Comparison of ENCODE assay signal across 8 cellular contexts in genomic region chr22:41448189-41448808, GRCh38. TPM values are rescaled to one million over a fixed set of nuclear protein-coding genes. Genes with fewer than 3 reads are reported as not detected.
DNase-seq lines count a peak whose midpoint lies in the region; ATAC-seq, FAIRE-seq and TF ChIP-seq lines count a peak whose summit lies in the region.

No MANE protein-coding gene starts in this region.

- 4% methylated on average over 22 of the region's 28 CpGs; no CpG with 5 or more reads in 1 of the 2 experiments for WGBS in H1 (ENCODE audit: extremely low coverage in 1 of 2, insufficient coverage in 1 of 2, insufficient read length in 1 of 2, insufficient replicate concordance in 2 of 2, low coverage in 1 of 2, low lambda C conversion rate in 2 of 2, missing lambda C conversion rate in 1 of 2), 2 experiments

- TF ChIP-seq RAD21 in H1 (IDR thresholded peaks at IDR 0.05 in 1 of 2, conservative IDR thresholded peaks at IDR 0.05 in 1 of 2; ENCODE audit: low read depth in 2 of 2, low read length in 2 of 2): 0 out of 4 replicates have a peak, but pooled peaks of 1 of the 2 experiments have one; percentile 3

- peak; percentile 79 to 89 (median 83) for DNase-seq in CD4-positive, alpha-beta T cell
- DNase-seq in HTR-8/SVneo (ENCODE audit: insufficient read length, low spot score): peak; percentile 97
- DNase-seq in NOMO-1 treated with DMSO at 0.1 percent for 48 hours (lab: John Stamatoyannopoulos, UW; ENCODE audit: unreplicated experiment): peak; percentile 99
- DNase-seq in activated CD8-positive, alpha-beta memory T cell treated with anti-CD3 and anti-CD28 coated beads, Interleukin-2, amount 10 ng/mL, durations not matched to agents 7 days and 5 days: peak; percentile 97
- DNase-seq in H1 (ENCODE audit: low read depth in 1 of 2, low spot score in 2 of 2): peak; percentile 87 to 97
- DNase-seq in memory B cell (ENCODE audit: low spot score in 2 of 2): peak; percentile 73 to 83
- DNase-seq in stimulated activated CD8-positive, alpha-beta memory T cell treated with anti-CD3 and anti-CD28 coated beads, Interleukin-12 subunit alpha, Interleukin-12 subunit beta, amount 100 ng/mL, for 1 hour (ENCODE audit: low read depth): peak; percentile 82

- H3K4me3 ChIP-seq in H1 (ENCODE audit: extremely low read depth in 1 of 4, insufficient read depth in 2 of 4, low read depth in 3 of 4, low read length in 4 of 4): peak overlapping the region; percentile 67 to 100 (median 96)

- peaks cover 0 to 3% (median 0%) of the 10 kb centered on the region in 4 experiments; a peak in 1 of 8 replicates for H3K36me3 ChIP-seq in H1 (ENCODE audit: control insufficient read depth in 2 of 4, insufficient read depth in 4 of 4, low read length in 3 of 4)

- peak overlapping the region; percentile 91 for H4K91ac ChIP-seq in H1 (replicated peaks; ENCODE audit: insufficient read length, low read length)

- H2BK12ac ChIP-seq in H1 (ENCODE audit: low read depth, low read length): peak overlapping the region; percentile 87

- ATAC-seq in CD4-positive, alpha-beta T cell (ENCODE audit: poor library complexity): peak; percentile 73
- peak; percentile 35 for ATAC-seq in GM21360 (IDR thresholded peaks at IDR 0.05; ENCODE audit: unreplicated experiment)
- peak; percentile 69 for ATAC-seq in activated CD8-positive, alpha-beta memory T cell treated with anti-CD3 and anti-CD28 coated beads, Interleukin-2, amount 10 ng/mL, durations not matched to agents 7 days and 5 days
- ATAC-seq in memory B cell (ENCODE audit: low read depth): peak; percentile 62

- H3K27ac ChIP-seq in CD4-positive, alpha-beta T cell (ENCODE audit: low read depth, low read length): peak overlapping the region; percentile 97
- H3K27ac ChIP-seq in H1 (ENCODE audit: low read depth, low read length): peak overlapping the region; percentile 96

- CTCF ChIA-PET in CD4-positive, alpha-beta T cell (lab: Charles Lee): interaction anchor here (1.2 to 1.9 kb wide), 5 partner anchors 11 to 79 kb away, joined by 3 to 10 read pairs (median 5); partner anchors contain the start of genes ACO2 and PHF5A
- CTCF ChIA-PET in activated CD8-positive, alpha-beta memory T cell treated with anti-CD3 and anti-CD28 coated beads, Interleukin-2, amount 10 ng/mL, durations not matched to agents 7 days and 5 days (lab: Charles Lee): interaction anchor here (1.0 to 1.7 kb wide), 5 partner anchors 16 to 96 kb away, joined by 3 to 8 read pairs (median 5); partner anchors contain the start of genes ACO2, PHF5A and POLR3H
- CTCF ChIA-PET in H1 (lab: Charles Lee; ENCODE audit: partially characterized antibody): interaction anchor here (0.6 to 2.4 kb wide), 6 partner anchors 14 to 107 kb away, joined by 3 to 14 read pairs (median 4); no protein-coding TSS in a partner anchor

- H2BK20ac ChIP-seq in H1 (ENCODE audit: low read length): no peak overlapping the region

- FAIRE-seq in HTR-8/SVneo (lab: Jason Lieb, UNC) (peak; percentile 95), H1 (lab: Jason Lieb, UNC) (peak; percentile 98)

- H2AFZ ChIP-seq in H1 (ENCODE audit: low read length): no peak overlapping the region

- peak overlapping the region; percentile 97 for H3K4ac ChIP-seq in H1 (replicated peaks; ENCODE audit: insufficient read length, low read depth, low read length)

- no peak overlapping the region for H3K23ac ChIP-seq in H1 (ENCODE audit: insufficient read length)

- H4K5ac ChIP-seq in H1 (ENCODE audit: insufficient read length, low read depth, low read length): peak overlapping the region; percentile 42

- H3K27ac Mint-ChIP-seq in CD4-positive, alpha-beta T cell: peak overlapping the region; percentile 95
- peak overlapping the region; percentile 96 for H3K27ac Mint-ChIP-seq in activated CD8-positive, alpha-beta memory T cell treated with anti-CD3 and anti-CD28 coated beads, Interleukin-2, amount 10 ng/mL, durations not matched to agents 7 days and 5 days
- peak overlapping the region; percentile 100 for H3K27ac Mint-ChIP-seq in memory B cell

- H3K4me2 ChIP-seq in H1 (ENCODE audit: insufficient read depth in 1 of 2, low read depth in 2 of 2, low read length in 2 of 2): peak overlapping the region; percentile 88 to 92

- H3K36me3 Mint-ChIP-seq in CD4-positive, alpha-beta T cell (ENCODE audit: low read depth): peaks cover 36% of the 10 kb centered on the region
- H3K36me3 Mint-ChIP-seq in activated CD8-positive, alpha-beta memory T cell treated with anti-CD3 and anti-CD28 coated beads, Interleukin-2, amount 10 ng/mL, durations not matched to agents 7 days and 5 days: peaks cover 4% of the 10 kb centered on the region
- peaks cover 4% of the 10 kb centered on the region for H3K36me3 Mint-ChIP-seq in memory B cell

- peaks cover 29% of the 10 kb centered on the region for H3K23me2 ChIP-seq in H1 (ENCODE audit: low read depth, low read length)

- no peak for TF ChIP-seq CTCF in CD4-positive, alpha-beta T cell (IDR thresholded peaks at IDR 0.05)
- TF ChIP-seq CTCF in H1 (IDR thresholded peaks at IDR 0.05; ENCODE audit: control extremely low read depth in 1 of 3, insufficient read depth in 1 of 3, low read depth in 1 of 3, low read length in 3 of 3): no peak

- H3K9ac ChIP-seq in H1 (replicated peaks in 1 of 4; ENCODE audit: extremely low read depth in 1 of 4, low read depth in 3 of 4, low read length in 3 of 4): peak overlapping the region; percentile 91 to 99 (median 94)

- H2BK5ac ChIP-seq in H1 (ENCODE audit: low read depth, low read length): peak overlapping the region; percentile 99

- H3K56ac ChIP-seq in H1 (replicated peaks; ENCODE audit: insufficient read length, low read depth, low read length): peak overlapping the region; percentile 97

- H3K27me3 Mint-ChIP-seq in CD4-positive, alpha-beta T cell: no peaks in the 10 kb centered on the region
- H3K27me3 Mint-ChIP-seq in activated CD8-positive, alpha-beta memory T cell treated with anti-CD3 and anti-CD28 coated beads, Interleukin-2, amount 10 ng/mL, durations not matched to agents 7 days and 5 days: no peaks in the 10 kb centered on the region
- H3K27me3 Mint-ChIP-seq in memory B cell: no peaks in the 10 kb centered on the region

- POLR2A ChIA-PET in CD4-positive, alpha-beta T cell (lab: Charles Lee): interaction anchor here (0.5 to 10.6 kb wide), 18 partner anchors 9 to 241 kb away, joined by 3 to 234 read pairs (median 5); partner anchors contain the start of genes ACO2, DESI1, PHF5A and PMM1
- POLR2A ChIA-PET in H1 (lab: Charles Lee; ENCODE audit: partially characterized antibody): interaction anchor here (0.6 to 28.8 kb wide), 27 partner anchors 9 to 355 kb away, joined by 3 to 887 read pairs (median 3); partner anchors contain the start of genes ACO2, EP300, PHF5A and SNU13

- H3K4me1 Mint-ChIP-seq in CD4-positive, alpha-beta T cell (ENCODE audit: low read depth): peaks cover 29% of the 10 kb centered on the region
- H3K4me1 Mint-ChIP-seq in activated CD8-positive, alpha-beta memory T cell treated with anti-CD3 and anti-CD28 coated beads, Interleukin-2, amount 10 ng/mL, durations not matched to agents 7 days and 5 days: peaks cover 13% of the 10 kb centered on the region
- H3K4me1 Mint-ChIP-seq in memory B cell: peaks cover 24% of the 10 kb centered on the region

- no peaks in the 10 kb centered on the region for H3K9me3 ChIP-seq in CD4-positive, alpha-beta T cell (ENCODE audit: control insufficient read depth, low read length)
- H3K9me3 ChIP-seq in H1 (ENCODE audit: insufficient read depth in 2 of 2, low read depth in 1 of 2, low read length in 1 of 2): no peaks in the 10 kb centered on the region

- H3K79me2 ChIP-seq in H1 (ENCODE audit: control insufficient read depth in 1 of 2, insufficient read depth in 2 of 2, low read length in 2 of 2): peaks cover 14 to 30% of the 10 kb centered on the region in 2 experiments

- H3K4me3 Mint-ChIP-seq in CD4-positive, alpha-beta T cell: peak overlapping the region; percentile 94
- peak overlapping the region; percentile 96 for H3K4me3 Mint-ChIP-seq in activated CD8-positive, alpha-beta memory T cell treated with anti-CD3 and anti-CD28 coated beads, Interleukin-2, amount 10 ng/mL, durations not matched to agents 7 days and 5 days
- H3K4me3 Mint-ChIP-seq in memory B cell: peak overlapping the region; percentile 90

- H3K18ac ChIP-seq in H1 (ENCODE audit: extremely low read depth, low read length): peak overlapping the region; percentile 93

- H3K4me1 ChIP-seq in H1 (replicated peaks in 1 of 4; ENCODE audit: control insufficient read depth in 3 of 4, insufficient read depth in 4 of 4, low read length in 3 of 4): peaks cover 0 to 7% (median 4%) of the 10 kb centered on the region in 4 experiments; a peak in 5 of 7 replicates

- intact Hi-C loops in CD4-positive, alpha-beta T cell (cut with DNase I, micrococcal nuclease): loop anchor here (1.0 to 10.0 kb wide), 4 partner anchors 20 to 174 kb away; partner anchors contain the start of genes RANGAP1 (in 2 of the 2), DESI1 (in 1 of the 2), PHF5A (in 1 of the 2) and XRCC6 (in 1 of the 2)

- no peak for TF ChIP-seq EP300 in H1 (IDR thresholded peaks at IDR 0.05; ENCODE audit: borderline replicate concordance in 1 of 2, low read depth in 2 of 2, low read length in 2 of 2)

- H2BK120ac ChIP-seq in H1 (replicated peaks; ENCODE audit: low read depth, low read length): no peak overlapping the region

- H2BK15ac ChIP-seq in H1 (ENCODE audit: low read length): peak overlapping the region; percentile 72; the same call in 1 of the 2 replicates

- H3K9me3 Mint-ChIP-seq in CD4-positive, alpha-beta T cell: no peaks in the 10 kb centered on the region
- H3K9me3 Mint-ChIP-seq in activated CD8-positive, alpha-beta memory T cell treated with anti-CD3 and anti-CD28 coated beads, Interleukin-2, amount 10 ng/mL, durations not matched to agents 7 days and 5 days (ENCODE audit: low read depth): no peaks in the 10 kb centered on the region
- H3K9me3 Mint-ChIP-seq in memory B cell: no peaks in the 10 kb centered on the region

- H3K27me3 ChIP-seq in CD4-positive, alpha-beta T cell (ENCODE audit: control insufficient read depth, insufficient read depth, low read length): no peaks in the 10 kb centered on the region
- H3K27me3 ChIP-seq in H1 (replicated peaks in 1 of 4; ENCODE audit: control insufficient read depth in 3 of 4, extremely low read depth in 1 of 4, insufficient read depth in 3 of 4, low read length in 3 of 4): no peaks in the 10 kb centered on the region

- peaks cover 0 to 3% of the 10 kb centered on the region in 2 experiments for H4K20me1 ChIP-seq in H1 (replicated peaks in 1 of 2; ENCODE audit: control insufficient read depth in 1 of 2, insufficient read depth in 2 of 2, low read length in 2 of 2)

- peak in 1 of 2 experiments; percentile 40; a peak in 1 of 3 replicates for TF ChIP-seq POLR2A in H1 (IDR thresholded peaks at IDR 0.05; ENCODE audit: control extremely low read depth in 1 of 2, low read depth in 2 of 2, low read length in 2 of 2)

- H2AK5ac ChIP-seq in H1 (ENCODE audit: low read depth, low read length): no peak overlapping the region

- H4K8ac ChIP-seq in H1 (ENCODE audit: extremely low read depth, insufficient read depth, low read length): peak overlapping the region; percentile 98; the same call in 1 of the 2 replicates

- peaks cover 6% of the 10 kb centered on the region; the same call in 1 of the 2 replicates for H3K79me1 ChIP-seq in H1 (ENCODE audit: low read depth, low read length)

- H3K14ac ChIP-seq in H1 (ENCODE audit: insufficient read length): no peak overlapping the region

RNA-seq across cellular contexts. Expression of gene TOB2, which starts 1.7 kb away (rescaled TPM):
- 10 to 100 TPM; 21.0 to 26.7 TPM for total RNA-seq in CD4-positive, alpha-beta T cell
- 10 to 100 TPM; 38.8 to 45.1 TPM for total RNA-seq in activated CD8-positive, alpha-beta memory T cell treated with anti-CD3 and anti-CD28 coated beads, Interleukin-2, amount 10 ng/mL, durations not matched to agents 7 days and 5 days
- total RNA-seq in H1 (2021; fragmentation: NEBNext Ultra II Directional; extraction: Animal tissue kit (Norgen Biotek cat#: 25700)): 52.8 and 54.1 TPM in 2 replicates
- polyA plus RNA-seq in H1 (2011; rRNA removed): 27.0 and 37.5 TPM in 2 replicates
- 17.4 TPM for polyA plus RNA-seq in H1 (2011; cell fraction: cytosol; rRNA removed)
- polyA plus RNA-seq in H1 (2011; cell fraction: nucleus; rRNA removed): 22.6 TPM
- 30.2 to 35.8 TPM (median 33.5 TPM) in 4 replicates for polyA plus RNA-seq in H1 (2012, experiment 1 of 2)
- polyA plus RNA-seq in H1 (2012, experiment 2 of 2): 39.6 TPM
- polyA plus RNA-seq in H1 (2013, experiment 1 of 2): 27.4 TPM
- 28.2 TPM for polyA plus RNA-seq in H1 (2013, experiment 2 of 2)
- 20.4 and 28.3 TPM in 2 replicates for polyA minus RNA-seq in H1 (2011; rRNA and poly(A)+ RNA removed)
- polyA minus RNA-seq in H1 (2011; cell fraction: cytosol; rRNA and poly(A)+ RNA removed): 20.0 TPM
- 12.7 TPM for polyA minus RNA-seq in H1 (2011; cell fraction: nucleus; rRNA and poly(A)+ RNA removed)

RNA-seq across cellular contexts. Expression of gene PHF5A, which starts 20.2 kb away (rescaled TPM):
- 10 to 100 TPM; 41.3 to 44.2 TPM for total RNA-seq in CD4-positive, alpha-beta T cell
- 10 to 100 TPM; 54.5 to 75.0 TPM for total RNA-seq in activated CD8-positive, alpha-beta memory T cell treated with anti-CD3 and anti-CD28 coated beads, Interleukin-2, amount 10 ng/mL, durations not matched to agents 7 days and 5 days
- 109 and 135 TPM in 2 replicates for total RNA-seq in H1 (2021; fragmentation: NEBNext Ultra II Directional; extraction: Animal tissue kit (Norgen Biotek cat#: 25700))
- 96.7 and 119 TPM in 2 replicates for polyA plus RNA-seq in H1 (2011; rRNA removed)
- polyA plus RNA-seq in H1 (2011; cell fraction: cytosol; rRNA removed): 134 TPM
- polyA plus RNA-seq in H1 (2011; cell fraction: nucleus; rRNA removed): 46.8 TPM
- 104 to 127 TPM (median 122 TPM) in 4 replicates for polyA plus RNA-seq in H1 (2012, experiment 1 of 2)
- polyA plus RNA-seq in H1 (2012, experiment 2 of 2): 152 TPM
- 72.0 TPM for polyA plus RNA-seq in H1 (2013, experiment 1 of 2)
- polyA plus RNA-seq in H1 (2013, experiment 2 of 2): 66.9 TPM
- 48.6 and 53.7 TPM in 2 replicates for polyA minus RNA-seq in H1 (2011; rRNA and poly(A)+ RNA removed)
- 24.6 TPM for polyA minus RNA-seq in H1 (2011; cell fraction: cytosol; rRNA and poly(A)+ RNA removed)
- 29.1 TPM for polyA minus RNA-seq in H1 (2011; cell fraction: nucleus; rRNA and poly(A)+ RNA removed)

RNA-seq across cellular contexts. Expression of gene ACO2, which starts 20.6 kb away (rescaled TPM):
- 10 to 100 TPM; 69.5 to 71.9 TPM for total RNA-seq in CD4-positive, alpha-beta T cell
- 10 to 100 TPM; 90.0 to 93.3 TPM for total RNA-seq in activated CD8-positive, alpha-beta memory T cell treated with anti-CD3 and anti-CD28 coated beads, Interleukin-2, amount 10 ng/mL, durations not matched to agents 7 days and 5 days
- total RNA-seq in H1 (2021; fragmentation: NEBNext Ultra II Directional; extraction: Animal tissue kit (Norgen Biotek cat#: 25700)): 72.4 and 75.4 TPM in 2 replicates
- 52.8 and 74.1 TPM in 2 replicates for polyA plus RNA-seq in H1 (2011; rRNA removed)
- polyA plus RNA-seq in H1 (2011; cell fraction: cytosol; rRNA removed): 36.2 TPM
- 102 TPM for polyA plus RNA-seq in H1 (2011; cell fraction: nucleus; rRNA removed)
- 54.7 to 79.7 TPM (median 75.7 TPM) in 4 replicates for polyA plus RNA-seq in H1 (2012, experiment 1 of 2)
- polyA plus RNA-seq in H1 (2012, experiment 2 of 2): 75.0 TPM
- 62.2 TPM for polyA plus RNA-seq in H1 (2013, experiment 1 of 2)
- polyA plus RNA-seq in H1 (2013, experiment 2 of 2): 53.8 TPM
- 33.8 and 43.9 TPM in 2 replicates for polyA minus RNA-seq in H1 (2011; rRNA and poly(A)+ RNA removed)
- 27.0 TPM for polyA minus RNA-seq in H1 (2011; cell fraction: cytosol; rRNA and poly(A)+ RNA removed)
- polyA minus RNA-seq in H1 (2011; cell fraction: nucleus; rRNA and poly(A)+ RNA removed): 42.1 TPM

Comparison
In these comparisons a context has a peak if more than half of its experiments do, and no peak if none do; other contexts are left out.
1. Peak in every context shown above with its lines: DNase-seq, ATAC-seq, H3K4me3 ChIP-seq and H3K27ac ChIP-seq.